In the genomic region with DNA sequence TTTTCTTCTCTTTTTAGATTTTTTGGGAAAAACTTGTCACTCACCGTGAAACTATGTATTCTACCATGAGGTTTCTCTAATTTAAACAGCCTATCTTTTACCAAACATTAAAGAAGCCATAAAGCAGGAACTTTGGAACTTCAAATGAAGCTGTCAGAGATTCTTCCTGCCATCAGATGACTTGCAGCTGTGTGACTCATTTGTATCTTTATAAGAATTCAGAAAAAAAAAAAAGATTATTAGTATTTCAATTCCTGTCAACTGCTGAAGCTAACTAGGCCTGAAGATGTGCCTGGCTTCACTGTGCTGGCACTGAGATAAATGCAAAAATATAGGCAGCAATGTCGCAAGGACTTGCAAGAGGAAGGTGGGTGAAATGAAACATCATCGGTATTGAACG, we compare ENCODE assay signal across 14 cellular contexts.
"Had no signal": no experiment of that assay in that cellular context is flagged by ENCODE, and none has a peak within 500 bp of the region (broad histone marks: within the 10 kb centered on the region; RNA-seq: fewer than 3 reads in every experiment).

No MANE protein-coding gene starts in this region.

- H3K27ac ChIP-seq: ascending aorta, cardiac muscle cell, lower lobe of right lung, tibial artery had no signal

- H3K4me1 Mint-ChIP-seq: activated CD4-positive, alpha-beta T cell treated with anti-CD3 and anti-CD28 coated beads, Interleukin-2, amount 10 ng/mL, durations not matched to agents 7 days and 5 days; activated naive CD8-positive, alpha-beta T cell treated with anti-CD3 and anti-CD28 coated beads, Interleukin-2, amount 10 ng/mL, durations not matched to agents 7 days and 5 days; immature natural killer cell; mesothelial cell of epicardium had no signal

- DNase-seq: activated CD4-positive, alpha-beta T cell treated with anti-CD3 and anti-CD28 coated beads, Interleukin-2, amount 10 ng/mL, durations not matched to agents 7 days and 5 days; activated CD4-positive, CD25-positive, alpha-beta regulatory T cell; activated naive CD4-positive, alpha-beta T cell; activated naive CD8-positive, alpha-beta T cell treated with anti-CD3 and anti-CD28 coated beads, Interleukin-2, amount 10 ng/mL, durations not matched to agents 7 days and 5 days; immature natural killer cell; lower lobe of right lung; right cardiac atrium; stimulated activated CD4-positive, alpha-beta T cell treated with anti-CD3 and anti-CD28 coated beads, Interleukin-1b, Interleukin-23, amount 100 ng/mL, for 48 hours; tibial artery had no signal

- H3K4me3 ChIP-seq: ascending aorta, cardiac muscle cell, lower lobe of right lung, tibial artery had no signal

- H3K27me3 Mint-ChIP-seq: activated CD4-positive, alpha-beta T cell treated with anti-CD3 and anti-CD28 coated beads, Interleukin-2, amount 10 ng/mL, durations not matched to agents 7 days and 5 days; activated naive CD8-positive, alpha-beta T cell treated with anti-CD3 and anti-CD28 coated beads, Interleukin-2, amount 10 ng/mL, durations not matched to agents 7 days and 5 days; progenitor cell of endocrine pancreas had no signal

- H3K9me3 ChIP-seq: ascending aorta, lower lobe of right lung, tibial artery had no signal

- H3K36me3 Mint-ChIP-seq: activated naive CD8-positive, alpha-beta T cell treated with anti-CD3 and anti-CD28 coated beads, Interleukin-2, amount 10 ng/mL, durations not matched to agents 7 days and 5 days; immature natural killer cell; mesothelial cell of epicardium had no signal

- H3K9me3 Mint-ChIP-seq: activated CD4-positive, alpha-beta T cell treated with anti-CD3 and anti-CD28 coated beads, Interleukin-2, amount 10 ng/mL, durations not matched to agents 7 days and 5 days; mesothelial cell of epicardium had no signal

- H3K27ac Mint-ChIP-seq: activated CD4-positive, alpha-beta T cell treated with anti-CD3 and anti-CD28 coated beads, Interleukin-2, amount 10 ng/mL, durations not matched to agents 7 days and 5 days; activated naive CD8-positive, alpha-beta T cell treated with anti-CD3 and anti-CD28 coated beads, Interleukin-2, amount 10 ng/mL, durations not matched to agents 7 days and 5 days; immature natural killer cell; mesothelial cell of epicardium; progenitor cell of endocrine pancreas had no signal

- H3K36me3 ChIP-seq: ascending aorta, cardiac muscle cell, lower lobe of right lung, tibial artery had no signal

- ATAC-seq: esophagus mucosa, lower lobe of right lung, right cardiac atrium had no signal

- H3K27me3 ChIP-seq: ascending aorta, cardiac muscle cell, tibial artery had no signal

- H3K4me1 ChIP-seq: ascending aorta, lower lobe of right lung, tibial artery had no signal

- H3K4me3 Mint-ChIP-seq: activated CD4-positive, alpha-beta T cell treated with anti-CD3 and anti-CD28 coated beads, Interleukin-2, amount 10 ng/mL, durations not matched to agents 7 days and 5 days; activated naive CD8-positive, alpha-beta T cell treated with anti-CD3 and anti-CD28 coated beads, Interleukin-2, amount 10 ng/mL, durations not matched to agents 7 days and 5 days; immature natural killer cell; mesothelial cell of epicardium had no signal
